29 cellular contexts compared by ENCODE assay signal in genomic region chrX:36787787-36788186, GRCh38.
"Had no signal": no experiment of that assay in that cellular context is flagged by ENCODE, and none has a peak within 500 bp of the region (broad histone marks: within the 10 kb centered on the region; RNA-seq: fewer than 3 reads in every experiment).

No MANE protein-coding gene starts in this region.

- H3K9me3 ChIP-seq: lower lobe of right lung, neutrophil, ovary, right atrium auricular region, right lobe of liver, tibial nerve, upper lobe of left lung had no signal

- H3K79me2 ChIP-seq: hepatocyte had no signal

- H3K4me3 ChIP-seq: hepatocyte, lower lobe of right lung, neural progenitor cell, ovary, right atrium auricular region, right lobe of liver, smooth muscle cell, tibial nerve, upper lobe of left lung had no signal

- DNase-seq: kidney glomerular epithelial cell; left cardiac atrium; lower lobe of right lung; mesendoderm; naive B cell; natural killer cell; nephron progenitor cell; occipital lobe; ovary; right lobe of liver; stimulated activated CD4-positive, alpha-beta T cell treated with anti-CD3 and anti-CD28 coated beads, Interleukin-1b, Interleukin-23, amount 100 ng/mL, for 48 hours; stimulated activated CD4-positive, alpha-beta T cell treated with anti-CD3 and anti-CD28 coated beads, Interleukin-2, amount 100 ng/mL, for 48 hours; stimulated activated CD4-positive, alpha-beta T cell treated with anti-CD3 and anti-CD28 coated beads, Interleukin-4, amount 100 ng/mL, for 4 hours; stimulated activated CD8-positive, alpha-beta memory T cell treated with anti-CD3 and anti-CD28 coated beads, Interleukin-4, amount 100 ng/mL, for 48 hours; stimulated activated naive CD4-positive, alpha-beta T cell treated with Interleukin-2 at 50 U/mL for 16 hours; stimulated activated naive CD8-positive, alpha-beta T cell treated with anti-CD3 and anti-CD28 coated beads, Interleukin-15, amount 100 ng/mL, for 72 hours; substantia nigra; upper lobe of left lung had no signal

- H3K27ac ChIP-seq: hepatocyte, lower lobe of right lung, neural progenitor cell, neutrophil, ovary, right atrium auricular region, right lobe of liver, tibial nerve, upper lobe of left lung had no signal

- H2AFZ ChIP-seq: hepatocyte, neural progenitor cell had no signal

- H3K4me1 ChIP-seq: lower lobe of right lung, neural progenitor cell, right atrium auricular region, right lobe of liver, tibial nerve, upper lobe of left lung had no signal

- H3K4me1 Mint-ChIP-seq: mesothelial cell of epicardium; naive B cell; natural killer cell; nephron progenitor cell; neural progenitor cell; stimulated activated memory B cell treated with anti-CD40 and anti-IgM and Interleukin-4, amounts not matched to agents 10 μg/mL and 1 μg/mL and 100 μg/mL, for 72 hours; stimulated activated naive CD8-positive, alpha-beta T cell treated with anti-CD3 and anti-CD28 coated beads, Interleukin-15, amount 100 ng/mL, for 72 hours had no signal

- H3K36me3 Mint-ChIP-seq: mesothelial cell of epicardium; naive B cell; natural killer cell; neural progenitor cell; stimulated activated memory B cell treated with anti-CD40 and anti-IgM and Interleukin-4, amounts not matched to agents 10 μg/mL and 1 μg/mL and 100 μg/mL, for 72 hours had no signal

- FAIRE-seq: keratinocyte had no signal

- H3K27me3 Mint-ChIP-seq: naive B cell; progenitor cell of endocrine pancreas; stimulated activated memory B cell treated with anti-CD40 and anti-IgM and Interleukin-4, amounts not matched to agents 10 μg/mL and 1 μg/mL and 100 μg/mL, for 72 hours; stimulated activated naive CD8-positive, alpha-beta T cell treated with anti-CD3 and anti-CD28 coated beads, Interleukin-15, amount 100 ng/mL, for 72 hours had no signal

- H3K36me3 ChIP-seq: lower lobe of right lung, neural progenitor cell, neutrophil, ovary, right atrium auricular region, right lobe of liver, tibial nerve, upper lobe of left lung had no signal

- H3K4me2 ChIP-seq: hepatocyte, neural progenitor cell, smooth muscle cell had no signal

- H3K9me3 Mint-ChIP-seq: natural killer cell; neural progenitor cell; stimulated activated memory B cell treated with anti-CD40 and anti-IgM and Interleukin-4, amounts not matched to agents 10 μg/mL and 1 μg/mL and 100 μg/mL, for 72 hours; stimulated activated naive CD8-positive, alpha-beta T cell treated with anti-CD3 and anti-CD28 coated beads, Interleukin-15, amount 100 ng/mL, for 72 hours had no signal

- H3K9ac ChIP-seq: neural progenitor cell had no signal

- H3K27me3 ChIP-seq: hepatocyte, neural progenitor cell, neutrophil, ovary, right atrium auricular region, right lobe of liver, upper lobe of left lung had no signal

- H3K4me3 Mint-ChIP-seq: mesothelial cell of epicardium; naive B cell; natural killer cell; nephron progenitor cell; neural progenitor cell; stimulated activated memory B cell treated with anti-CD40 and anti-IgM and Interleukin-4, amounts not matched to agents 10 μg/mL and 1 μg/mL and 100 μg/mL, for 72 hours; stimulated activated naive CD8-positive, alpha-beta T cell treated with anti-CD3 and anti-CD28 coated beads, Interleukin-15, amount 100 ng/mL, for 72 hours had no signal

- ATAC-seq: left cardiac atrium; left lobe of liver; lower lobe of right lung; natural killer cell; right lobe of liver; stimulated activated memory B cell treated with anti-CD40 and anti-IgM and Interleukin-4, amounts not matched to agents 10 μg/mL and 1 μg/mL and 100 μg/mL, for 72 hours; stimulated activated naive CD8-positive, alpha-beta T cell treated with anti-CD3 and anti-CD28 coated beads, Interleukin-15, amount 100 ng/mL, for 72 hours had no signal

- H3K27ac Mint-ChIP-seq: mesothelial cell of epicardium; naive B cell; natural killer cell; nephron progenitor cell; neural progenitor cell; progenitor cell of endocrine pancreas; stimulated activated memory B cell treated with anti-CD40 and anti-IgM and Interleukin-4, amounts not matched to agents 10 μg/mL and 1 μg/mL and 100 μg/mL, for 72 hours; stimulated activated naive CD8-positive, alpha-beta T cell treated with anti-CD3 and anti-CD28 coated beads, Interleukin-15, amount 100 ng/mL, for 72 hours had no signal
